Comparison of ENCODE assay signal across 10 cellular contexts in the genomic region with DNA sequence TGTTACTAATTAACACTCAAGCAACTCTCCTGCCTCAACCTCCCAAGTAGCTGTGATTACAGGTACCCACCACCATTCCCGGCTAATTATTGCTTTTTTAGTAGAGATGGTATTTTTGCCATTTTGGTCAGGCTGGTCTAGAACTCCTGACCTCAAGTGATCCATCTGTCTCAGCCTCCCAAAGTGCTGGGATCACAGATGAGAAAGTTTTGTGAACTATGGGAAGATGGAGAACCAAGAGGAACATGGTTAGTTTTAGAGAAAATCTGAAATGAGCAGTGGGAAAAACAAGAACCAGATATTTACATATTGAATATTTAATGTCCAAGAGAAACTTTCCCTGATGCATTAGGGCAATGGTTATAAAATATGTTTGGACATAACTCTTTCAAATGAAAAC.
"Had no signal": no experiment of that assay in that cellular context is flagged by ENCODE, and none has a peak within 500 bp of the region (broad histone marks: within the 10 kb centered on the region; RNA-seq: fewer than 3 reads in every experiment).

No MANE protein-coding gene starts in this region.

- H3K9me3 ChIP-seq: HAP-1 had no signal

- H3K9ac ChIP-seq: GM23248 had no signal

- DNase-seq: GM23248, GOT3, H7, H9, HCEC 1CT, HFFc6 had no signal

- H3K27ac Mint-ChIP-seq: GM23338, H9, HFFc6 had no signal

- H2AFZ ChIP-seq: GM23338 had no signal

- ATAC-seq: GM23338, HCT116 had no signal

- H3K4me3 Mint-ChIP-seq: GM23338, H9, HFFc6 had no signal

- H3K4me3 ChIP-seq: GM23248, GM23338, HAP-1 had no signal

- H3K36me3 ChIP-seq: HAP-1 had no signal

- FAIRE-seq: H1 had no signal

- H3K4me2 ChIP-seq: GM23338 had no signal

- H3K4me1 ChIP-seq: HAP-1 had no signal

- H3K9me3 Mint-ChIP-seq: GM23338, HFFc6 had no signal

- H3K4me1 Mint-ChIP-seq: GM23338, H9 had no signal
